17 cellular contexts compared by ENCODE assay signal in the genomic region with DNA sequence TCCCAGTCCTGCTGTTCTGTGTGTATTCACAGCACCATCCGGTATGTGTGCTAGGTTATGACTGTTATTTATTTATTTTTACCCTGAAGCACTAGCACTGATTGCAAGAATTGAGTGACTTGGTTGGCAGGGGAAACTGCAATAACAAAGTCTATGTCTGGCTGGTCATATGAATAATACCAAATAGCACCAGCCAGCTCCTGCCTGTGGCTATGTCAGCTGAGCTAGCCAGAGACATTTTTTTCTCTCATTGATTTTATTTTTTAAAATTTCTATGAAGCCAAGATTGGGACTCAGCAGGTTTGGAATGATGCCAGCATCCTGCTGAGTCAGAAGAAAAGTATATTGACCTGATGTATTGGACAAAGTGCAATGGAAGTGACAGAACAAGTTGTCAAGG.
A peak's percentile ranks its signal among the peaks of the same experiment; 100 is the strongest.
DNase-seq lines count a peak whose midpoint lies in the region; ATAC-seq and TF ChIP-seq lines count a peak whose summit lies in the region.
"Had no signal": no experiment of that assay in that cellular context is flagged by ENCODE, and none has a peak within 500 bp of the region (broad histone marks: within the 10 kb centered on the region; RNA-seq: fewer than 3 reads in every experiment).

No MANE protein-coding gene starts in this region.

- intact Hi-C loops in left ventricle myocardium superior (cut with micrococcal nuclease) = no loop called here

- peak; percentile 65 for ATAC-seq in left ventricle myocardium superior
- no peak for ATAC-seq in GM21576 (IDR thresholded peaks at IDR 0.05; ENCODE audit: unreplicated experiment)
- ATAC-seq: gastrocnemius medialis, left lobe of liver had no signal

- no peaks in the 10 kb centered on the region for H3K36me3 ChIP-seq in right atrium auricular region
- H3K36me3 ChIP-seq: colonic mucosa, gastrocnemius medialis, neural progenitor cell, vagina had no signal

- no peaks in the 10 kb centered on the region for H3K9me3 ChIP-seq in right atrium auricular region
- H3K9me3 ChIP-seq: colonic mucosa, gastrocnemius medialis, vagina had no signal

- no peak overlapping the region for H3K27ac ChIP-seq in right atrium auricular region
- H3K27ac ChIP-seq: colonic mucosa, gastrocnemius medialis, neural progenitor cell, vagina had no signal

- H3K27me3 ChIP-seq in right atrium auricular region = no peaks in the 10 kb centered on the region
- H3K27me3 ChIP-seq: colonic mucosa, gastrocnemius medialis, neural progenitor cell, vagina had no signal

- H3K4me1 ChIP-seq in right atrium auricular region = no peaks in the 10 kb centered on the region
- H3K4me1 ChIP-seq: colonic mucosa, gastrocnemius medialis, neural progenitor cell, vagina had no signal

- TF ChIP-seq CTCF in right atrium auricular region (IDR thresholded peaks at IDR 0.05) = no peak

- no peak overlapping the region for H3K4me3 ChIP-seq in right atrium auricular region
- H3K4me3 ChIP-seq: colonic mucosa, gastrocnemius medialis, neural progenitor cell, vagina had no signal

- DNase-seq in left ventricle myocardium superior = no peak
- no peak for DNase-seq in right atrium auricular region (ENCODE audit: low spot score)
- DNase-seq in T1000 (lab: John Stamatoyannopoulos, UW) = peak; percentile 0
- peak; percentile 1 for DNase-seq in glomerular endothelial cell (ENCODE audit: extremely low read depth, low read depth, low spot score)
- DNase-seq in cerebellar nuclear complex (lab: John Stamatoyannopoulos, UW) = no peak
- DNase-seq in NCI-H524 treated with DMSO at 0.1 percent for 48 hours (lab: John Stamatoyannopoulos, UW) = no peak
- no peak for DNase-seq in NCI-H526 treated with DMSO at 0.1 percent for 48 hours (lab: John Stamatoyannopoulos, UW)
- DNase-seq: activated CD8-positive, alpha-beta memory T cell treated with anti-CD3 and anti-CD28 coated beads for 24 hours; activated naive CD4-positive, alpha-beta T cell treated with anti-CD3 and anti-CD28 coated beads for 36 hours; colonic mucosa; DMS79; gastrocnemius medialis; RPMI8226 had no signal

Comparison
In these comparisons a context has a peak if more than half of its experiments do, and no peak if none do; other contexts are left out.
1. DNase-seq: peak in T1000 (single experiment) and glomerular endothelial cell (single experiment); none in left ventricle myocardium superior (single experiment), right atrium auricular region (single experiment), cerebellar nuclear complex (0 of 2), NCI-H524 treated with DMSO at 0.1 percent for 48 hours (single experiment) and NCI-H526 treated with DMSO at 0.1 percent for 48 hours (single experiment).